8 cellular contexts compared by ENCODE assay signal in genomic region chr19:14073232-14073924, GRCh38. TPM values are rescaled to one million over a fixed set of nuclear protein-coding genes. Genes with fewer than 3 reads are reported as not detected.
DNase-seq lines count a peak whose midpoint lies in the region; ATAC-seq and TF ChIP-seq lines count a peak whose summit lies in the region.

No MANE protein-coding gene starts in this region.

- ATAC-seq in GM18867 (IDR thresholded peaks at IDR 0.05; ENCODE audit: unreplicated experiment) (peak; percentile 55), HG03571 (IDR thresholded peaks at IDR 0.05; ENCODE audit: unreplicated experiment) (peak; percentile 51)

- DNase-seq in AG09319 (ENCODE audit: extremely low read depth, low read depth), result no peak
- DNase-seq in Peyer's patch, result peak; percentile 62 to 86 (median 83)
- DNase-seq in activated effector memory CD4-positive, alpha-beta T cell treated with anti-CD3 and anti-CD28 coated beads, Interleukin-2, amount 50 U/mL, for 16 hours, result peak; percentile 91
- peak; percentile 38 for DNase-seq in fibroblast of the conjunctiva (ENCODE audit: low read depth)
- DNase-seq in stromal cell of bone marrow (ENCODE audit: low read depth), result peak; percentile 58

- H3K79me2 ChIP-seq in neural cell (replicated peaks; ENCODE audit: insufficient read depth, low read length), result no peaks in the 10 kb centered on the region

- peaks cover 0 to 30% (median 17%) of the 10 kb centered on the region in 4 donors for H3K4me1 ChIP-seq in Peyer's patch

- TF ChIP-seq EP300 in neural cell (conservative IDR thresholded peaks at IDR 0.05; ENCODE audit: poor library complexity, severe bottlenecking), result no peak

- H3K36me3 ChIP-seq in Peyer's patch (no peaks in the 10 kb centered on the region), neural cell (ENCODE audit: insufficient read depth, low read length) (no peaks in the 10 kb centered on the region)

- H3K4me2 ChIP-seq in neural cell (ENCODE audit: low read length), result peak overlapping the region; percentile 84

- H3K9me2 ChIP-seq in neural cell (ENCODE audit: insufficient read depth, low read length), result no peaks in the 10 kb centered on the region

- TF ChIP-seq POLR2A in Peyer's patch (IDR thresholded peaks at IDR 0.05), result peak; percentile 33 to 66

- no peaks in the 10 kb centered on the region for H3K27me3 ChIP-seq in Peyer's patch
- peaks cover 15% of the 10 kb centered on the region for H3K27me3 ChIP-seq in neural cell (ENCODE audit: insufficient read depth, low read depth, low read length)

- H3K9ac ChIP-seq in neural cell (ENCODE audit: low read length), result peak overlapping the region; percentile 69

- no peak for TF ChIP-seq RAD21 in neural cell (conservative IDR thresholded peaks at IDR 0.05)

- no peaks in the 10 kb centered on the region for H4K20me1 ChIP-seq in neural cell (ENCODE audit: insufficient read depth)

- peak overlapping the region; percentile 52 to 89 (median 79) for H3K4me3 ChIP-seq in Peyer's patch
- peak overlapping the region; percentile 87 for H3K4me3 ChIP-seq in neural cell (ENCODE audit: low read length)

- peak overlapping the region; percentile 60 for H2AFZ ChIP-seq in neural cell (ENCODE audit: low read depth, low read length)

- TF ChIP-seq CTCF in AG09319 (IDR thresholded peaks at IDR 0.05; ENCODE audit: low read depth, low read length) (peak; percentile 25), Peyer's patch (IDR thresholded peaks at IDR 0.05) (peak; percentile 18 to 97 (median 72)), neural cell (IDR thresholded peaks at IDR 0.05; ENCODE audit: poor library complexity, severe bottlenecking) (peak; percentile 84)

- peak overlapping the region; percentile 77 to 99 (median 90) for H3K27ac ChIP-seq in Peyer's patch
- H3K27ac ChIP-seq in neural cell (ENCODE audit: low read length), result peak overlapping the region; percentile 53

- H3K9me3 ChIP-seq in Peyer's patch (no peaks in the 10 kb centered on the region), neural cell (ENCODE audit: low read length) (no peaks in the 10 kb centered on the region)

- H3F3A ChIP-seq in neural cell (ENCODE audit: insufficient read depth, low read length, poor library complexity, severe bottlenecking), result no peaks in the 10 kb centered on the region

TF ChIP-seq in neural cell, 6 proteins besides CTCF, POLR2A, EP300 and RAD21:
- TF ChIP-seq, protein P1, sequence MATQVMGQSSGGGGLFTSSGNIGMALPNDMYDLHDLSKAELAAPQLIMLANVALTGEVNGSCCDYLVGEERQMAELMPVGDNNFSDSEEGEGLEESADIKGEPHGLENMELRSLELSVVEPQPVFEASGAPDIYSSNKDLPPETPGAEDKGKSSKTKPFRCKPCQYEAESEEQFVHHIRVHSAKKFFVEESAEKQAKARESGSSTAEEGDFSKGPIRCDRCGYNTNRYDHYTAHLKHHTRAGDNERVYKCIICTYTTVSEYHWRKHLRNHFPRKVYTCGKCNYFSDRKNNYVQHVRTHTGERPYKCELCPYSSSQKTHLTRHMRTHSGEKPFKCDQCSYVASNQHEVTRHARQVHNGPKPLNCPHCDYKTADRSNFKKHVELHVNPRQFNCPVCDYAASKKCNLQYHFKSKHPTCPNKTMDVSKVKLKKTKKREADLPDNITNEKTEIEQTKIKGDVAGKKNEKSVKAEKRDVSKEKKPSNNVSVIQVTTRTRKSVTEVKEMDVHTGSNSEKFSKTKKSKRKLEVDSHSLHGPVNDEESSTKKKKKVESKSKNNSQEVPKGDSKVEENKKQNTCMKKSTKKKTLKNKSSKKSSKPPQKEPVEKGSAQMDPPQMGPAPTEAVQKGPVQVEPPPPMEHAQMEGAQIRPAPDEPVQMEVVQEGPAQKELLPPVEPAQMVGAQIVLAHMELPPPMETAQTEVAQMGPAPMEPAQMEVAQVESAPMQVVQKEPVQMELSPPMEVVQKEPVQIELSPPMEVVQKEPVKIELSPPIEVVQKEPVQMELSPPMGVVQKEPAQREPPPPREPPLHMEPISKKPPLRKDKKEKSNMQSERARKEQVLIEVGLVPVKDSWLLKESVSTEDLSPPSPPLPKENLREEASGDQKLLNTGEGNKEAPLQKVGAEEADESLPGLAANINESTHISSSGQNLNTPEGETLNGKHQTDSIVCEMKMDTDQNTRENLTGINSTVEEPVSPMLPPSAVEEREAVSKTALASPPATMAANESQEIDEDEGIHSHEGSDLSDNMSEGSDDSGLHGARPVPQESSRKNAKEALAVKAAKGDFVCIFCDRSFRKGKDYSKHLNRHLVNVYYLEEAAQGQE (IDR thresholded peaks at IDR 0.05; ENCODE audit: borderline replicate concordance), result peak; percentile 16
- peak; percentile 22 for TF ChIP-seq POLR2AphosphoS5 (IDR thresholded peaks at IDR 0.05)
- TF ChIP-seq TAF1 (IDR thresholded peaks at IDR 0.05; ENCODE audit: low read depth), result peak; percentile 36
- no peak for TF ChIP-seq EZH2 (IDR thresholded peaks at IDR 0.05; ENCODE audit: borderline replicate concordance, insufficient read depth, low read length, poor library complexity, severe bottlenecking)
- peak; percentile 69 for TF ChIP-seq MXI1 (conservative IDR thresholded peaks at IDR 0.05; ENCODE audit: poor library complexity, severe bottlenecking)
- TF ChIP-seq SMC3 (conservative IDR thresholded peaks at IDR 0.05; ENCODE audit: poor library complexity), result peak; percentile 65
TF ChIP-seq in neural cell: peak in this region for 5.

RNA-seq across cellular contexts. Expression of gene MISP3, which starts 0.8 kb away (rescaled TPM):
- 10 to 100 TPM; 25.6 to 58.5 (median 40.7) TPM for total RNA-seq in Peyer's patch
- 3.7 and 8.2 TPM in 2 replicates for polyA plus RNA-seq in neural cell
- polyA minus RNA-seq in neural cell, result 2.2 and 2.4 TPM in 2 replicates

RNA-seq across cellular contexts. Expression of gene PALM3, which starts 11.5 kb away (rescaled TPM):
- total RNA-seq in Peyer's patch, result under 1 TPM in 2 of 4 donors, not detected in 2; 0.53 to 0.54 TPM
- 0.33 TPM in 1 of 2 replicates, not detected in the other for polyA plus RNA-seq in neural cell
- polyA minus RNA-seq in neural cell, result 0.46 and 0.49 TPM in 2 replicates

RNA-seq across cellular contexts. Expression of gene C19orf67, which starts 12.2 kb away (rescaled TPM):
- total RNA-seq in Peyer's patch, result not detected
- not detected in 2 replicates for polyA plus RNA-seq in neural cell
- polyA minus RNA-seq in neural cell, result 1.3 TPM in 1 of 2 replicates, not detected in the other

RNA-seq across cellular contexts. Expression of gene SAMD1, which starts 17.2 kb away (rescaled TPM):
- 10 to 100 TPM; 28.9 to 64.4 (median 33.9) TPM for total RNA-seq in Peyer's patch
- 32.4 and 38.1 TPM in 2 replicates for polyA plus RNA-seq in neural cell
- polyA minus RNA-seq in neural cell, result 41.6 and 47.7 TPM in 2 replicates

RNA-seq across cellular contexts. Expression of gene IL27RA, which starts 41.8 kb away (rescaled TPM):
- 1 to 10 TPM in 3 of 4 donors, under 1 TPM in 1; 0.85 to 7.4 (median 2.0) TPM for total RNA-seq in Peyer's patch
- 1.0 and 1.6 TPM in 2 replicates for polyA plus RNA-seq in neural cell
- 0.97 and 1.3 TPM in 2 replicates for polyA minus RNA-seq in neural cell

Comparison
In these comparisons a context has a peak if more than half of its experiments do, and no peak if none do; other contexts are left out.
1. CTCF ChIP-seq: peak in every context shown above with its lines; median percentile 84 in neural cell; 72 in Peyer's patch; 25 in AG09319.